In genomic region chr12:124713436-124714082, GRCh38 we compare ENCODE assay signal across 8 cellular contexts.
DNase-seq lines count a peak whose midpoint lies in the region; ATAC-seq and TF ChIP-seq lines count a peak whose summit lies in the region.

No MANE protein-coding gene starts in this region.

- ATAC-seq in HG02610 (IDR thresholded peaks at IDR 0.05; ENCODE audit: unreplicated experiment) (peak; percentile 84), Panc1 (peak; percentile 10)
- peak; percentile 93 for ATAC-seq in activated naive CD8-positive, alpha-beta T cell treated with anti-CD3 and anti-CD28 coated beads, Interleukin-2, amount 10 ng/mL, durations not matched to agents 7 days and 5 days (ENCODE audit: low read depth)

- no peaks in the 10 kb centered on the region for H3K9me3 Mint-ChIP-seq in activated naive CD8-positive, alpha-beta T cell treated with anti-CD3 and anti-CD28 coated beads, Interleukin-2, amount 10 ng/mL, durations not matched to agents 7 days and 5 days

- H3K36me3 Mint-ChIP-seq in activated naive CD8-positive, alpha-beta T cell treated with anti-CD3 and anti-CD28 coated beads, Interleukin-2, amount 10 ng/mL, durations not matched to agents 7 days and 5 days, result no peaks in the 10 kb centered on the region

- intact Hi-C loops in Panc1 (cut with micrococcal nuclease; ENCODE audit: unreplicated experiment), result no loop called here

- POLR2A ChIA-PET in Panc1 (lab: Charles Lee), result no interaction called here
- POLR2A ChIA-PET in activated naive CD8-positive, alpha-beta T cell treated with anti-CD3 and anti-CD28 coated beads, Interleukin-2, amount 10 ng/mL, durations not matched to agents 7 days and 5 days (lab: Charles Lee), result interaction anchor here (1.0 kb wide), 1 partner anchor 19 kb away, joined by 3 read pairs; no protein-coding TSS in a partner anchor

- H3K4me1 Mint-ChIP-seq in activated naive CD8-positive, alpha-beta T cell treated with anti-CD3 and anti-CD28 coated beads, Interleukin-2, amount 10 ng/mL, durations not matched to agents 7 days and 5 days, result peaks cover 25% of the 10 kb centered on the region

- H3K27me3 Mint-ChIP-seq in activated naive CD8-positive, alpha-beta T cell treated with anti-CD3 and anti-CD28 coated beads, Interleukin-2, amount 10 ng/mL, durations not matched to agents 7 days and 5 days, result no peaks in the 10 kb centered on the region

- DNase-seq in Panc1 (ENCODE audit: low read depth, low spot score) (no peak), kidney epithelial cell (ENCODE audit: low read depth) (peak; percentile 73), NCI-H2171 (lab: John Stamatoyannopoulos, UW) (no peak), SKM-1 (lab: John Stamatoyannopoulos, UW; ENCODE audit: unreplicated experiment) (no peak)
- peak; percentile 57 for DNase-seq in activated naive CD8-positive, alpha-beta T cell treated with anti-CD3 and anti-CD28 coated beads, Interleukin-2, amount 10 ng/mL, durations not matched to agents 7 days and 5 days
- DNase-seq in stimulated activated CD4-positive, alpha-beta T cell treated with anti-CD3 and anti-CD28 coated beads, Interleukin-4, amount 100 ng/mL, for 4 hours, result peak; percentile 43 to 80

- peaks cover 27% of the 10 kb centered on the region for H3K4me1 ChIP-seq in Panc1 (ENCODE audit: control insufficient read depth, insufficient read depth, low read length)

- no TSS peak for BruUV-seq in Panc1 (replicated peaks; lab: Mats Ljungman, UMichigan)

- in situ Hi-C loops in Panc1 (cut with HindIII; ENCODE audit: low pct_unique_long_range_greater_than_20kb, low sequenced_read_pairs), result no loop called here

- peak overlapping the region; percentile 76 for H3K4me3 Mint-ChIP-seq in activated naive CD8-positive, alpha-beta T cell treated with anti-CD3 and anti-CD28 coated beads, Interleukin-2, amount 10 ng/mL, durations not matched to agents 7 days and 5 days

- TF ChIP-seq CTCF in Panc1 (IDR thresholded peaks at IDR 0.05) (no peak), kidney epithelial cell (IDR thresholded peaks at IDR 0.05; ENCODE audit: insufficient read depth, low read length, poor library complexity, severe bottlenecking) (no peak)

- H3K27ac ChIP-seq in Panc1 (ENCODE audit: low read length), result peak overlapping the region; percentile 74

- H3K27ac Mint-ChIP-seq in activated naive CD8-positive, alpha-beta T cell treated with anti-CD3 and anti-CD28 coated beads, Interleukin-2, amount 10 ng/mL, durations not matched to agents 7 days and 5 days, result peak overlapping the region; percentile 94

- no peaks in the 10 kb centered on the region for H3K9me3 ChIP-seq in Panc1 (ENCODE audit: control insufficient read depth, insufficient read depth, low read depth, low read length)

- H3K4me3 ChIP-seq in GM08714 (ENCODE audit: low read length), result peak overlapping the region; percentile 15; the same call in 1 of the 2 replicates
- peak overlapping the region in 1 of 2 experiments; percentile 6; a peak in 1 of 4 replicates for H3K4me3 ChIP-seq in Panc1 (ENCODE audit: low read depth in 2 of 2, low read length in 2 of 2)
- H3K4me3 ChIP-seq in kidney epithelial cell (ENCODE audit: low read depth, low read length), result no peak overlapping the region

- CTCF ChIA-PET in Panc1 (lab: Charles Lee), result no interaction called here

- H3K27me3 ChIP-seq in Panc1 (ENCODE audit: control insufficient read depth, insufficient read depth, low read length) (no peaks in the 10 kb centered on the region), kidney epithelial cell (ENCODE audit: control insufficient read depth, insufficient read depth, low read length) (no peaks in the 10 kb centered on the region)

- H3K36me3 ChIP-seq in Panc1 (ENCODE audit: control insufficient read depth, insufficient read depth, low read length) (no peaks in the 10 kb centered on the region), kidney epithelial cell (ENCODE audit: control insufficient read depth, insufficient read depth, low read length) (no peaks in the 10 kb centered on the region)

Comparison
In these comparisons a context has a peak if more than half of its experiments do, and no peak if none do; other contexts are left out.
1. ATAC-seq: peak in every context shown above with its lines; median percentile 93 in activated naive CD8-positive, alpha-beta T cell treated with anti-CD3 and anti-CD28 coated beads, Interleukin-2, amount 10 ng/mL, durations not matched to agents 7 days and 5 days; 84 in HG02610; 10 in Panc1.
2. DNase-seq: peak in activated naive CD8-positive, alpha-beta T cell treated with anti-CD3 and anti-CD28 coated beads, Interleukin-2, amount 10 ng/mL, durations not matched to agents 7 days and 5 days (single experiment), kidney epithelial cell (single experiment) and stimulated activated CD4-positive, alpha-beta T cell treated with anti-CD3 and anti-CD28 coated beads, Interleukin-4, amount 100 ng/mL, for 4 hours (2 of 2); none in Panc1 (single experiment), NCI-H2171 (single experiment) and SKM-1 (single experiment).